Comparison of ENCODE assay signal across 1 cellular context in the genomic region with DNA sequence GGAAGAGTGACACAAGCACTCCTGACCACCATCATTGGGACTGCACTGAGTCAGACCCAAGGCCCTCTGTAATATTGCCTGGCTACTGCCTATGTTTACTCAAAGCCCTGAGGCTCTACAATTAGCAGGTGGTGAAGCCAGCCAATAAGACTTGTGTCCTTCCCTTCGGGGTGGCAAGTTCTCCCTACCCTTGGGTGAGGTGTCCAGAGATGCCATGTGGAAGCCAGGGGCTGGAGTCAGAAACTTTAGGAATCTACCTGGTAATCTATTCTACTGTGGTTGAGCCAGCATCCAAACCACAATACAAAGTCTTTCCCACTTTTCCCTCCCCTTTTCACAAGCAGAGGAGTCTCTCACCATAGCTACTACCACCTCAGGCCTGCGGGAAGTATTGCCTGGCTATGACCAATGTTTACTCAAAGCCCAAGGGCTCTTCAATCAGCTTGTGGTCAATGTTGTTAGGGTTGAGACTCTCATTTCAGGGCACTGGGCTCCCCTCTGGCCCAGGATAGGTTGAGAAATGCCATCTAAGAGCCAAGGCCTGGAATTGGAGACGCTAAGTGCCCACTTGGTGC.
TF ChIP-seq lines count a peak whose summit lies in the region.

No MANE protein-coding gene starts in this region.

TF ChIP-seq in GM23338, 12 proteins besides CTCF, POLR2A, EP300 and RAD21 (continued from another document):
- TF ChIP-seq, protein P1, sequence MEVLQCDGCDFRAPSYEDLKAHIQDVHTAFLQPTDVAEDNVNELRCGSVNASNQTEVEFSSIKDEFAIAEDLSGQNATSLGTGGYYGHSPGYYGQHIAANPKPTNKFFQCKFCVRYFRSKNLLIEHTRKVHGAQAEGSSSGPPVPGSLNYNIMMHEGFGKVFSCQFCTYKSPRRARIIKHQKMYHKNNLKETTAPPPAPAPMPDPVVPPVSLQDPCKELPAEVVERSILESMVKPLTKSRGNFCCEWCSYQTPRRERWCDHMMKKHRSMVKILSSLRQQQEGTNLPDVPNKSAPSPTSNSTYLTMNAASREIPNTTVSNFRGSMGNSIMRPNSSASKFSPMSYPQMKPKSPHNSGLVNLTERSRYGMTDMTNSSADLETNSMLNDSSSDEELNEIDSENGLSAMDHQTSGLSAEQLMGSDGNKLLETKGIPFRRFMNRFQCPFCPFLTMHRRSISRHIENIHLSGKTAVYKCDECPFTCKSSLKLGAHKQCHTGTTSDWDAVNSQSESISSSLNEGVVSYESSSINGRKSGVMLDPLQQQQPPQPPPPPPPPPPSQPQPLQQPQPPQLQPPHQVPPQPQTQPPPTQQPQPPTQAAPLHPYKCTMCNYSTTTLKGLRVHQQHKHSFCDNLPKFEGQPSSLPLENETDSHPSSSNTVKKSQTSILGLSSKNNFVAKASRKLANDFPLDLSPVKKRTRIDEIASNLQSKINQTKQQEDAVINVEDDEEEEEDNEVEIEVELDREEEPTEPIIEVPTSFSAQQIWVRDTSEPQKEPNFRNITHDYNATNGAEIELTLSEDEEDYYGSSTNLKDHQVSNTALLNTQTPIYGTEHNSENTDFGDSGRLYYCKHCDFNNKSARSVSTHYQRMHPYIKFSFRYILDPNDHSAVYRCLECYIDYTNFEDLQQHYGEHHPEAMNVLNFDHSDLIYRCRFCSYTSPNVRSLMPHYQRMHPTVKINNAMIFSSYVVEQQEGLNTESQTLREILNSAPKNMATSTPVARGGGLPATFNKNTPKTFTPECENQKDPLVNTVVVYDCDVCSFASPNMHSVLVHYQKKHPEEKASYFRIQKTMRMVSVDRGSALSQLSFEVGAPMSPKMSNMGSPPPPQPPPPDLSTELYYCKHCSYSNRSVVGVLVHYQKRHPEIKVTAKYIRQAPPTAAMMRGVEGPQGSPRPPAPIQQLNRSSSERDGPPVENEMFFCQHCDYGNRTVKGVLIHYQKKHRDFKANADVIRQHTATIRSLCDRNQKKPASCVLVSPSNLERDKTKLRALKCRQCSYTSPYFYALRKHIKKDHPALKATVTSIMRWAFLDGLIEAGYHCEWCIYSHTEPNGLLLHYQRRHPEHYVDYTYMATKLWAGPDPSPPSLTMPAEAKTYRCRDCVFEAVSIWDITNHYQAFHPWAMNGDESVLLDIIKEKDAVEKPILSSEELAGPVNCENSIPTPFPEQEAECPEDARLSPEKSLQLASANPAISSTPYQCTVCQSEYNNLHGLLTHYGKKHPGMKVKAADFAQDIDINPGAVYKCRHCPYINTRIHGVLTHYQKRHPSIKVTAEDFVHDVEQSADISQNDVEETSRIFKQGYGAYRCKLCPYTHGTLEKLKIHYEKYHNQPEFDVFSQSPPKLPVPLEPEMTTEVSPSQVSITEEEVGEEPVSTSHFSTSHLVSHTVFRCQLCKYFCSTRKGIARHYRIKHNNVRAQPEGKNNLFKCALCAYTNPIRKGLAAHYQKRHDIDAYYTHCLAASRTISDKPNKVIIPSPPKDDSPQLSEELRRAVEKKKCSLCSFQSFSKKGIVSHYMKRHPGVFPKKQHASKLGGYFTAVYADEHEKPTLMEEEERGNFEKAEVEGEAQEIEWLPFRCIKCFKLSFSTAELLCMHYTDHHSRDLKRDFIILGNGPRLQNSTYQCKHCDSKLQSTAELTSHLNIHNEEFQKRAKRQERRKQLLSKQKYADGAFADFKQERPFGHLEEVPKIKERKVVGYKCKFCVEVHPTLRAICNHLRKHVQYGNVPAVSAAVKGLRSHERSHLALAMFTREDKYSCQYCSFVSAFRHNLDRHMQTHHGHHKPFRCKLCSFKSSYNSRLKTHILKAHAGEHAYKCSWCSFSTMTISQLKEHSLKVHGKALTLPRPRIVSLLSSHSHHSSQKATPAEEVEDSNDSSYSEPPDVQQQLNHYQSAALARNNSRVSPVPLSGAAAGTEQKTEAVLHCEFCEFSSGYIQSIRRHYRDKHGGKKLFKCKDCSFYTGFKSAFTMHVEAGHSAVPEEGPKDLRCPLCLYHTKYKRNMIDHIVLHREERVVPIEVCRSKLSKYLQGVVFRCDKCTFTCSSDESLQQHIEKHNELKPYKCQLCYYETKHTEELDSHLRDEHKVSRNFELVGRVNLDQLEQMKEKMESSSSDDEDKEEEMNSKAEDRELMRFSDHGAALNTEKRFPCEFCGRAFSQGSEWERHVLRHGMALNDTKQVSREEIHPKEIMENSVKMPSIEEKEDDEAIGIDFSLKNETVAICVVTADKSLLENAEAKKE (CRISPR knock-in tag; IDR thresholded peaks at IDR 0.05) = no peak
- TF ChIP-seq CREB1 (CRISPR knock-in tag; IDR thresholded peaks at IDR 0.05; ENCODE audit: low read depth) (no peak), NANOG (IDR thresholded peaks at IDR 0.05; ENCODE audit: borderline replicate concordance) (no peak), REST (IDR thresholded peaks at IDR 0.05; ENCODE audit: unreplicated experiment) (no peak), EZH2 (IDR thresholded peaks at IDR 0.05; ENCODE audit: low read depth, unreplicated experiment) (no peak), ZNF114 (CRISPR knock-in tag; IDR thresholded peaks at IDR 0.05) (no peak), POLR2AphosphoS5 (IDR thresholded peaks at IDR 0.05; ENCODE audit: low read depth) (no peak), JUNB (IDR thresholded peaks at IDR 0.05; ENCODE audit: unreplicated experiment) (no peak)
